ENCODE assay signal across 24 cellular contexts in the genomic region with DNA sequence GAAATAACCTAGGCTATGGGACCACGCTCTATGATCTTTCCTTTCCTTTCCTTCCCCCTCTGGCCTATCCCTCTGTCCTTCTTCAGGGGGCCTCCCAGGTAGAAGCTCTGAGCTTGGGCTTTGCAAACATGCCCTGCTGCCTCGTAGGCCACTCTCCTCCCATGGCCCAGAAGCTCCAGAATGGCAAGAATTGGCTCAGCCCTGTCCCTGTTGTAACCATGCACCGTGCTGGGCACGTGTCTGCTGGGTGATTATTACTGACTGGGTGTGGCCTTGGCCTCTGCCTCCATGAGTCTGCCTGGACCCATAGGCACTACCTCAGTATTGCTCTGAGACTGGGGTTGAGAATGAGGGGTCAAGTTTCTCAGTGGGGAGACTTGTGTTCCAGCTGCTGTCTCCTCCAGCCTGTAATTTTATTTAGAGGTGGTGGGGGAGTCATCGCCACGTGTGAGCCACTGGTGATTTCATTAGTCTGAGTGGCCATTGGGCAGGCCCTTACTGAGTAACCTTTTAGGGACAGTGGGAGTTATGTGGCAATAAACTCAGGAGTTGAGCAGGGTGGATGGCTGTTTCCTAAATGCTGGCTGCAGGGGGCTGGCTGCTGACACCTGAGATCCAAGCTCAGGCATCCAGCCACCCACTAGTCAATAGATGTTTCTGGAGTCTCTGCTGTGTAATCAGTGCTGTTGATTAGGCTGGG.
"Had no signal": no experiment of that assay in that cellular context is flagged by ENCODE, and none has a peak within 500 bp of the region (broad histone marks: within the 10 kb centered on the region; RNA-seq: fewer than 3 reads in every experiment).

No MANE protein-coding gene starts in this region.

- H3K4me1 Mint-ChIP-seq: activated B cell treated with CpG ODN at 0.5 μM for 24 hours; stimulated activated naive CD8-positive, alpha-beta T cell treated with anti-CD3 and anti-CD28 coated beads, Interleukin-15, amount 100 ng/mL, for 72 hours had no signal

- H3K27ac Mint-ChIP-seq: activated B cell treated with CpG ODN at 0.5 μM for 24 hours; activated CD4-positive, alpha-beta memory T cell treated with anti-CD3 and anti-CD28 coated beads for 36 hours; activated naive CD8-positive, alpha-beta T cell; activated T-helper 1 cell treated with anti-CD3 and anti-CD28 coated beads, Interleukin-12 subunit alpha, Interleukin-12 subunit beta, Interleukin-2, Interleukin-4 antibody, amounts not matched to agents 30 ng/mL and 10 ng/mL and 1 ng/mL, durations not matched to agents 14 hours and 24 hours and 36 hours; effector memory CD8-positive, alpha-beta T cell; naive thymus-derived CD4-positive, alpha-beta T cell; T-helper 2 cell treated with Interferon-gamma antibody and Interleukin-4, amounts not matched to agents 5 μg/mL and 100 μg/mL, for 36 hours had no signal

- H3K4me3 ChIP-seq: gastrocnemius medialis, left ventricle myocardium inferior, mucosa of descending colon, psoas muscle, smooth muscle cell, suprapubic skin, transverse colon, vagina had no signal

- H3K36me3 Mint-ChIP-seq: activated CD4-positive, alpha-beta memory T cell treated with anti-CD3 and anti-CD28 coated beads for 36 hours; activated naive CD8-positive, alpha-beta T cell; naive thymus-derived CD4-positive, alpha-beta T cell had no signal

- H3K4me1 ChIP-seq: gastrocnemius medialis, psoas muscle, transverse colon, vagina had no signal

- H3K4me3 Mint-ChIP-seq: activated B cell treated with CpG ODN at 0.5 μM for 24 hours; activated CD4-positive, alpha-beta memory T cell treated with anti-CD3 and anti-CD28 coated beads for 36 hours; activated naive CD8-positive, alpha-beta T cell; activated T-helper 1 cell treated with anti-CD3 and anti-CD28 coated beads, Interleukin-12 subunit alpha, Interleukin-12 subunit beta, Interleukin-2, Interleukin-4 antibody, amounts not matched to agents 30 ng/mL and 10 ng/mL and 1 ng/mL, durations not matched to agents 14 hours and 24 hours and 36 hours; effector memory CD8-positive, alpha-beta T cell; naive thymus-derived CD4-positive, alpha-beta T cell; stimulated activated naive CD8-positive, alpha-beta T cell treated with anti-CD3 and anti-CD28 coated beads, Interleukin-15, amount 100 ng/mL, for 72 hours; T-helper 2 cell treated with Interferon-gamma antibody and Interleukin-4, amounts not matched to agents 5 μg/mL and 100 μg/mL, for 36 hours had no signal

- H3K36me3 ChIP-seq: gastrocnemius medialis, left ventricle myocardium inferior, suprapubic skin, transverse colon, vagina had no signal

- H3K4me2 ChIP-seq: smooth muscle cell had no signal

- H3K9me3 ChIP-seq: gastrocnemius medialis, left ventricle myocardium inferior, mucosa of descending colon, psoas muscle, suprapubic skin, transverse colon, vagina had no signal

- H3K9me3 Mint-ChIP-seq: activated B cell treated with CpG ODN at 0.5 μM for 24 hours; activated CD4-positive, alpha-beta memory T cell treated with anti-CD3 and anti-CD28 coated beads for 36 hours; activated T-helper 1 cell treated with anti-CD3 and anti-CD28 coated beads, Interleukin-12 subunit alpha, Interleukin-12 subunit beta, Interleukin-2, Interleukin-4 antibody, amounts not matched to agents 30 ng/mL and 10 ng/mL and 1 ng/mL, durations not matched to agents 14 hours and 24 hours and 36 hours; effector memory CD8-positive, alpha-beta T cell; naive thymus-derived CD4-positive, alpha-beta T cell; stimulated activated naive CD8-positive, alpha-beta T cell treated with anti-CD3 and anti-CD28 coated beads, Interleukin-15, amount 100 ng/mL, for 72 hours; T-helper 2 cell treated with Interferon-gamma antibody and Interleukin-4, amounts not matched to agents 5 μg/mL and 100 μg/mL, for 36 hours had no signal

- DNase-seq: activated B cell treated with CpG ODN at 0.5 μM for 24 hours; activated CD4-positive, alpha-beta memory T cell treated with anti-CD3 and anti-CD28 coated beads for 36 hours; activated CD4-positive, alpha-beta T cell treated with anti-CD3 and anti-CD28 coated beads for 4 hours; activated gamma-delta T cell treated with Interleukin-2 at 50 U/mL for 16 hours; activated T-cell treated with anti-CD3 and anti-CD28 coated beads for 4 hours; dermis blood vessel endothelial cell; effector memory CD8-positive, alpha-beta T cell; gastrocnemius medialis; head of caudate nucleus; kidney glomerular epithelial cell; left ventricle myocardium inferior; mucosa of descending colon; naive thymus-derived CD4-positive, alpha-beta T cell; psoas muscle; right cardiac atrium; stimulated activated CD4-positive, alpha-beta T cell treated with anti-CD3 and anti-CD28 coated beads, Interleukin-4, amount 100 ng/mL, for 1 hour; stimulated activated naive CD8-positive, alpha-beta T cell treated with anti-CD3 and anti-CD28 coated beads, Interleukin-15, amount 100 ng/mL, for 72 hours; transverse colon had no signal

- H3K27ac ChIP-seq: gastrocnemius medialis, left ventricle myocardium inferior, psoas muscle, suprapubic skin, transverse colon, vagina had no signal

- ATAC-seq: effector memory CD8-positive, alpha-beta T cell; gastrocnemius medialis; mucosa of descending colon; naive thymus-derived CD4-positive, alpha-beta T cell; psoas muscle; right cardiac atrium; stimulated activated naive CD8-positive, alpha-beta T cell treated with anti-CD3 and anti-CD28 coated beads, Interleukin-15, amount 100 ng/mL, for 72 hours had no signal

- H3K27me3 ChIP-seq: transverse colon, vagina had no signal
